13 cellular contexts compared by ENCODE assay signal in the genomic region with DNA sequence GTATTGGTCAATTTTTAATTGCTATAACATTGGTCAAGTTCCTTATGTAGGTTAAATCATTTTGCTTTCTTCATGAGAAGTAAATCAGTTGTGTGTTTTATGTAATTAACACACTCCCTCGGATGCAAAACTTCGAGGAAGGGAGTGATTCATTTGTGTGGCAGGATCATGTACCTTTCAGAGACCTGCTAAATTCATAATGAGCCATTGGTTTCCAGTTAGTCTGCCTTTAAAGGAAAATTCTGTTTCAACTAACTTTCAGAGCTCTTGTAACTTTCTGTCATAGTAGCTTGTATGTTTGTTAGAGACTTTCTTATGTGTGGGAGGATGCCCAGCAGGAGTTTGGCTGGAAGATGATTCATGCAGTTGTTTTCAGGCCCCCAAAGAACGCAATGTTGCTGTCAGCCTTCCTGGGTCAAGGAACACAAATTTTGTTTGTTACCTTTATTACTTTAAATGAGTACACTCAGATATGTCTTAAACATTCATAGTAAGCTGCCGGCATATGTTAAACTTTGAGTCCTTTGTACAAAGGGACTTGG.
"Had no signal": no experiment of that assay in that cellular context is flagged by ENCODE, and none has a peak within 500 bp of the region (broad histone marks: within the 10 kb centered on the region; RNA-seq: fewer than 3 reads in every experiment).

No MANE protein-coding gene starts in this region.

- H3K27ac ChIP-seq: esophagus muscularis mucosa, pancreas, skin epidermis, thyroid gland, uterus had no signal

- H3K9me3 ChIP-seq: esophagus muscularis mucosa, pancreas, thyroid gland, uterus had no signal

- H3K4me3 ChIP-seq: esophagus muscularis mucosa, pancreas, skin epidermis, thyroid gland, uterus had no signal

- ATAC-seq: left ventricle myocardium superior, pancreas, SK-N-SH treated with all-trans-retinoic acid at 6 μM for 48 hours had no signal

- H3K36me3 ChIP-seq: esophagus muscularis mucosa, pancreas, thyroid gland, uterus had no signal

- H3K4me1 ChIP-seq: esophagus muscularis mucosa, pancreas, thyroid gland, uterus had no signal

- DNase-seq: activated CD4-positive, alpha-beta T cell treated with anti-CD3 and anti-CD28 coated beads, Interleukin-2, amount 50 U/mL, for 4 hours; activated naive CD4-positive, alpha-beta T cell; left ventricle myocardium superior; mesendoderm; pancreas; thyroid gland; uterus had no signal

- FAIRE-seq: endometrium, frontal cortex, TTC549 had no signal

- H3K27me3 ChIP-seq: pancreas, thyroid gland, uterus had no signal
